ENCODE assay signal across 8 cellular contexts in genomic region chr16:84725481-84726078, GRCh38. TPM values are rescaled to one million over a fixed set of nuclear protein-coding genes. Genes with fewer than 3 reads are reported as not detected.
DNase-seq lines count a peak whose midpoint lies in the region; ATAC-seq, FAIRE-seq and TF ChIP-seq lines count a peak whose summit lies in the region.
"Had no signal": no experiment of that assay in that cellular context is flagged by ENCODE, and none has a peak within 500 bp of the region (broad histone marks: within the 10 kb centered on the region; RNA-seq: fewer than 3 reads in every experiment).

No MANE protein-coding gene starts in this region.

- no peak for DNase-seq in mammary epithelial cell
- no peak for DNase-seq in pancreas
- no peak for DNase-seq in urothelium cell line (ENCODE audit: low spot score)
- DNase-seq in foreskin keratinocyte, result no peak

- intact Hi-C loops in mammary epithelial cell (cut with micrococcal nuclease), result loop anchor here (1.0 to 5.0 kb wide), 4 partner anchors 53 to 448 kb away; no protein-coding TSS in a partner anchor
- intact Hi-C loops in pancreas (cut with DNase I), result loop anchor here in 2 of 3 donors (5.0 to 10.0 kb wide), 3 partner anchors 51 to 213 kb away; no protein-coding TSS in a partner anchor

- dilution Hi-C loops in mammary epithelial cell (cut with HindIII; ENCODE audit: low sequenced_read_pairs), result no loop called here

- in situ Hi-C loops in mammary epithelial cell (cut with MboI; ENCODE audit: low sequenced_read_pairs in 2 of 2), result loop anchor here in 1 of 2 donors (5.0 to 10.0 kb wide), 3 partner anchors 43 to 211 kb away; no protein-coding TSS in a partner anchor

- FAIRE-seq in pancreas (lab: Jason Lieb, UNC) (no peak), urothelium cell line (lab: Jason Lieb, UNC) (no peak)

- ATAC-seq in GM21528 (IDR thresholded peaks at IDR 0.05; ENCODE audit: low FRiP score, unreplicated experiment), result peak; percentile 11
- ATAC-seq in pancreas, result peak; percentile 7 to 25 (median 13)
- ATAC-seq in foreskin keratinocyte, result no peak
- ATAC-seq in HG02759 (IDR thresholded peaks at IDR 0.05; ENCODE audit: unreplicated experiment), result no peak

- no peak overlapping the region for H2AFZ ChIP-seq in mammary epithelial cell (ENCODE audit: low read depth, low read length)

- no peak overlapping the region for H3K9ac ChIP-seq in mammary epithelial cell (ENCODE audit: insufficient read depth, low read length)

- H3K4me1 ChIP-seq in mammary epithelial cell (ENCODE audit: insufficient read depth, low read length) (peaks cover 27% of the 10 kb centered on the region), pancreas (peaks cover 8 to 30% (median 13%) of the 10 kb centered on the region in 3 donors), foreskin keratinocyte (peaks cover 37% of the 10 kb centered on the region)

- no peak for TF ChIP-seq RAD21 in Ishikawa (IDR thresholded peaks at IDR 0.05; ENCODE audit: low read depth)

- H3K27me3 ChIP-seq in mammary epithelial cell (ENCODE audit: insufficient read depth, low read length) (no peaks in the 10 kb centered on the region), pancreas (no peaks in the 10 kb centered on the region), foreskin keratinocyte (no peaks in the 10 kb centered on the region)
- H3K27me3 ChIP-seq: adrenal gland had no signal

- 49% methylated on average over 9 of the region's 9 CpGs for WGBS in mammary epithelial cell (ENCODE audit: low coverage, missing lambda C conversion rate)
- WGBS in pancreas, 2 donors, result 57 to 58% methylated on average over 9 of the region's 9 CpGs

- TSS peak; percentile 28 for BruUV-seq in mammary epithelial cell (replicated peaks; lab: Mats Ljungman, UMichigan)

- H3K4me3 ChIP-seq in mammary epithelial cell (replicated peaks in 1 of 3; ENCODE audit: insufficient read depth in 1 of 3, low read depth in 2 of 3, low read length in 3 of 3) (no peak overlapping the region), pancreas (no peak overlapping the region)
- H3K4me3 ChIP-seq: adrenal gland had no signal

- peaks cover 97% of the 10 kb centered on the region for H3K79me2 ChIP-seq in mammary epithelial cell (ENCODE audit: insufficient read depth, low read length)

- TF ChIP-seq CTCF in mammary epithelial cell (conservative IDR thresholded peaks at IDR 0.05 in 1 of 2, IDR thresholded peaks at IDR 0.05 in 1 of 2; ENCODE audit: extremely low read depth in 1 of 2, insufficient read depth in 1 of 2, low read depth in 1 of 2, low read length in 2 of 2), result no peak
- no peak for TF ChIP-seq CTCF in pancreas (IDR thresholded peaks at IDR 0.05)
- TF ChIP-seq CTCF in foreskin keratinocyte (conservative IDR thresholded peaks at IDR 0.05), result no peak

- no peak overlapping the region for H3K27ac ChIP-seq in mammary epithelial cell (ENCODE audit: insufficient read depth, low read depth, low read length)
- H3K27ac ChIP-seq in pancreas, result no peak overlapping the region
- H3K27ac ChIP-seq in foreskin keratinocyte, result no peak overlapping the region

- H4K20me1 ChIP-seq in mammary epithelial cell (ENCODE audit: insufficient read depth, low read length), result peaks cover 5% of the 10 kb centered on the region

- TF ChIP-seq EP300 in Ishikawa (IDR thresholded peaks at IDR 0.05; ENCODE audit: borderline replicate concordance), result no peak

- no peaks in the 10 kb centered on the region for H3K9me3 ChIP-seq in mammary epithelial cell (replicated peaks; ENCODE audit: insufficient read depth, low read length)
- no peaks in the 10 kb centered on the region for H3K9me3 ChIP-seq in pancreas
- H3K9me3 ChIP-seq: adrenal gland had no signal

- no peaks in the 10 kb centered on the region for H3K36me3 ChIP-seq in mammary epithelial cell (ENCODE audit: insufficient read depth, low read length)
- H3K36me3 ChIP-seq in pancreas, result no peaks in the 10 kb centered on the region
- H3K36me3 ChIP-seq: adrenal gland had no signal

- CTCF ChIA-PET in mammary epithelial cell (lab: Charles Lee; ENCODE audit: low non-redundant PET), result interaction anchor here (0.6 to 1.0 kb wide), 3 partner anchors 14 to 269 kb away, joined by 3 to 5 read pairs (median 4); no protein-coding TSS in a partner anchor

- no peak overlapping the region for H3K4me2 ChIP-seq in mammary epithelial cell (ENCODE audit: insufficient read depth, low read depth, low read length)

TF ChIP-seq in Ishikawa, 13 proteins besides CTCF, POLR2A, EP300 and RAD21:
- TF ChIP-seq CEBPB (IDR thresholded peaks at IDR 0.05) (no peak), YY1 (IDR thresholded peaks at IDR 0.05; ENCODE audit: low read depth) (0 out of 2 replicates have a peak, but pooled peaks have one; percentile 25), TCF12 (IDR thresholded peaks at IDR 0.05; ENCODE audit: low read depth) (peak; percentile 69), TEAD4 (IDR thresholded peaks at IDR 0.05) (peak; percentile 18; the same call in 1 of the 2 replicates)

RNA-seq across cellular contexts. Expression of gene USP10, which starts 25.8 kb away (rescaled TPM):
- total RNA-seq in mammary epithelial cell, result 100 to 1,000 TPM in 1 of 2 donors, 10 to 100 TPM in 1; 60.5 to 111 TPM
- 82.9 TPM for polyA plus RNA-seq in mammary epithelial cell
- 390 TPM for polyA minus RNA-seq in mammary epithelial cell
- 10 to 100 TPM; 22.8 to 40.6 (median 31.5) TPM for total RNA-seq in pancreas
- 10 to 100 TPM; 11.4 to 18.2 TPM for polyA plus RNA-seq in pancreas
- 86.1 and 88.4 TPM in 2 replicates for total RNA-seq in foreskin keratinocyte
- 35.6 and 44.9 TPM in 2 replicates for polyA plus RNA-seq in foreskin keratinocyte

Comparison
In these comparisons a context has a peak if more than half of its experiments do, and no peak if none do; other contexts are left out.
1. ATAC-seq: peak in GM21528 (single experiment) and pancreas (4 of 4); none in foreskin keratinocyte (single experiment) and HG02759 (single experiment).